In the genomic region with DNA sequence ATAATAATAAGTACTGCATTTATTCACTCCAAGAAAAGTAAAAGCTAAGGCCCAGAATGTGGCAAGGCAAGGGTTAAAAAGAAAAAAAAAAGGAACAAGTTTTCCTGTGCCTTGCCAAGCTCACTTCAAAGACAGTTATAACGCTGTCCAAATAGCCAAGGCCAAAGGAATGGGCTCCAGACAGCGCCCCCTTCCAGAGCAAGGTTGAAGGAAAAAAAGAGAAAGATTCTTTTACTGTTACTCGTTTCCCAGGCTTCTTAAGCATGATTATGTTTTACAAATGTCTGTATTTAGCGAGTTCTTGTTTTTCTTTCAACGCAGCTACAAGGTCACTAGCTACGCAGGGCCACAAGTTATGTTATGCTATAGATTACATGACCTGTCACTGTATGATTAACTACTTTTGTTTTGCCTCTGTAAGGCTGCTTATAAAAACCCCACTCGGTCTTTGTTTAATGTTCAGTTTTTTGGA, we compare ENCODE assay signal across 14 cellular contexts. TPM values are rescaled to one million over a fixed set of nuclear protein-coding genes. Genes with fewer than 3 reads are reported as not detected.
DNase-seq lines count a peak whose midpoint lies in the region; ATAC-seq and TF ChIP-seq lines count a peak whose summit lies in the region.
"Had no signal": no experiment of that assay in that cellular context is flagged by ENCODE, and none has a peak within 500 bp of the region (broad histone marks: within the 10 kb centered on the region; RNA-seq: fewer than 3 reads in every experiment).

No MANE protein-coding gene starts in this region.

- H4K20me1 ChIP-seq in Loucy (ENCODE audit: insufficient read depth, low read length, poor library complexity, severe bottlenecking) (no peaks in the 10 kb centered on the region), neural progenitor cell (ENCODE audit: low read depth) (no peaks in the 10 kb centered on the region), mammary epithelial cell (ENCODE audit: insufficient read depth, low read length) (no peaks in the 10 kb centered on the region)

- no peaks in the 10 kb centered on the region for H3K36me3 ChIP-seq in Loucy (ENCODE audit: insufficient read depth, low read length)
- no peaks in the 10 kb centered on the region for H3K36me3 ChIP-seq in neural progenitor cell
- H3K36me3 ChIP-seq in mammary epithelial cell (ENCODE audit: insufficient read depth, low read length), result no peaks in the 10 kb centered on the region
- H3K36me3 ChIP-seq: left lung had no signal

- TF ChIP-seq CTCF in Loucy (conservative IDR thresholded peaks at IDR 0.05; ENCODE audit: low read length), result peak; percentile 46
- peak; percentile 78 for TF ChIP-seq CTCF in chondrocyte (IDR thresholded peaks at IDR 0.05)
- TF ChIP-seq CTCF in neural progenitor cell (IDR thresholded peaks at IDR 0.05), result peak; percentile 58
- TF ChIP-seq CTCF in mammary epithelial cell (conservative IDR thresholded peaks at IDR 0.05 in 1 of 2, IDR thresholded peaks at IDR 0.05 in 1 of 2; ENCODE audit: extremely low read depth in 1 of 2, insufficient read depth in 1 of 2, low read depth in 1 of 2, low read length in 2 of 2), result peak in 1 of 2 donors; percentile 28
- TF ChIP-seq CTCF in activated CD8-positive, alpha-beta T cell treated with anti-CD3 and anti-CD28 coated beads for 36 hours (IDR thresholded peaks at IDR 0.05), result no peak

- H3K27ac ChIP-seq in neural progenitor cell, result no peak overlapping the region
- no peak overlapping the region for H3K27ac ChIP-seq in mammary epithelial cell (ENCODE audit: insufficient read depth, low read depth, low read length)
- H3K27ac ChIP-seq: left lung, skin epidermis had no signal

- H3K4me3 Mint-ChIP-seq in chondrocyte (ENCODE audit: unreplicated experiment) (no peak overlapping the region), neural progenitor cell (no peak overlapping the region)
- H3K4me3 Mint-ChIP-seq in activated CD8-positive, alpha-beta T cell treated with anti-CD3 and anti-CD28 coated beads for 36 hours, result no peak overlapping the region
- H3K4me3 Mint-ChIP-seq: stimulated activated naive CD8-positive, alpha-beta T cell treated with anti-CD3 and anti-CD28 coated beads, Interleukin-15, Interleukin-2, amounts not matched to agents 100 ng/mL and 50 ng/mL, for 24 hours had no signal

- CTCF ChIA-PET in mammary epithelial cell (lab: Charles Lee; ENCODE audit: low non-redundant PET), result interaction anchor here (0.6 kb wide), 1 partner anchor 15 kb away, joined by 6 read pairs; no protein-coding TSS in a partner anchor
- CTCF ChIA-PET in activated CD8-positive, alpha-beta T cell treated with anti-CD3 and anti-CD28 coated beads for 36 hours (lab: Charles Lee), result interaction anchor here (1.3 to 1.4 kb wide), 2 partner anchors 41 to 67 kb away, joined by 3 read pairs; no protein-coding TSS in a partner anchor

- H3F3A ChIP-seq in Loucy (ENCODE audit: low read depth) (no peaks in the 10 kb centered on the region), neural progenitor cell (ENCODE audit: low read depth) (no peaks in the 10 kb centered on the region)

- no peaks in the 10 kb centered on the region for H3K9me2 ChIP-seq in Loucy (replicated peaks; ENCODE audit: low read depth, low read length)

- 77% methylated on average over 7 of the region's 7 CpGs for WGBS in mammary epithelial cell (ENCODE audit: low coverage, missing lambda C conversion rate)

- H3K79me2 ChIP-seq in Loucy (ENCODE audit: insufficient read depth, low read length) (no peaks in the 10 kb centered on the region), neural progenitor cell (ENCODE audit: low read depth) (no peaks in the 10 kb centered on the region), mammary epithelial cell (ENCODE audit: insufficient read depth, low read length) (no peaks in the 10 kb centered on the region)

- H3K27me3 Mint-ChIP-seq in chondrocyte (ENCODE audit: low read depth) (no peaks in the 10 kb centered on the region), neural progenitor cell (ENCODE audit: insufficient read depth, low read depth) (no peaks in the 10 kb centered on the region)
- H3K27me3 Mint-ChIP-seq in activated CD8-positive, alpha-beta T cell treated with anti-CD3 and anti-CD28 coated beads for 36 hours, result no peaks in the 10 kb centered on the region
- H3K27me3 Mint-ChIP-seq: stimulated activated naive CD8-positive, alpha-beta T cell treated with anti-CD3 and anti-CD28 coated beads, Interleukin-15, Interleukin-2, amounts not matched to agents 100 ng/mL and 50 ng/mL, for 24 hours had no signal

- ATAC-seq in activated CD8-positive, alpha-beta T cell treated with anti-CD3 and anti-CD28 coated beads for 36 hours, result no peak
- ATAC-seq: left lung had no signal

- H3K9me3 Mint-ChIP-seq in chondrocyte (ENCODE audit: low read depth) (no peaks in the 10 kb centered on the region), neural progenitor cell (no peaks in the 10 kb centered on the region)
- no peaks in the 10 kb centered on the region for H3K9me3 Mint-ChIP-seq in activated CD8-positive, alpha-beta T cell treated with anti-CD3 and anti-CD28 coated beads for 36 hours
- H3K9me3 Mint-ChIP-seq: stimulated activated naive CD8-positive, alpha-beta T cell treated with anti-CD3 and anti-CD28 coated beads, Interleukin-15, Interleukin-2, amounts not matched to agents 100 ng/mL and 50 ng/mL, for 24 hours had no signal

- no peak overlapping the region for H2AFZ ChIP-seq in Loucy (ENCODE audit: low read length)
- no peak overlapping the region for H2AFZ ChIP-seq in neural progenitor cell (replicated peaks)
- no peak overlapping the region for H2AFZ ChIP-seq in mammary epithelial cell (ENCODE audit: low read depth, low read length)

- DNase-seq in EL, result peak; percentile 24
- no peak for DNase-seq in chondrocyte (ENCODE audit: low spot score)
- peak; percentile 23 for DNase-seq in neural progenitor cell (ENCODE audit: low spot score)
- no peak for DNase-seq in mammary epithelial cell
- DNase-seq in activated CD8-positive, alpha-beta T cell treated with anti-CD3 and anti-CD28 coated beads for 36 hours, result no peak
- DNase-seq in pons (ENCODE audit: low spot score), result no peak
- no peak for DNase-seq in T-helper 1 cell
- DNase-seq: activated T-cell treated with anti-CD3 and anti-CD28 coated beads, Interleukin-2, amount 50 U/mL, for 1 hour; effector CD4-positive, alpha-beta T cell; left lung; SW 1271 had no signal

- intact Hi-C loops in mammary epithelial cell (cut with micrococcal nuclease), result no loop called here
- intact Hi-C loops in activated CD8-positive, alpha-beta T cell treated with anti-CD3 and anti-CD28 coated beads for 36 hours (cut with micrococcal nuclease), result no loop called here

- H3K4me1 Mint-ChIP-seq in chondrocyte (ENCODE audit: low read depth) (peaks cover 18% of the 10 kb centered on the region), neural progenitor cell (no peaks in the 10 kb centered on the region)
- no peaks in the 10 kb centered on the region for H3K4me1 Mint-ChIP-seq in activated CD8-positive, alpha-beta T cell treated with anti-CD3 and anti-CD28 coated beads for 36 hours (ENCODE audit: low read depth)

- H3K36me3 Mint-ChIP-seq in chondrocyte (ENCODE audit: low read depth) (no peaks in the 10 kb centered on the region), neural progenitor cell (peaks cover 3% of the 10 kb centered on the region)
- no peaks in the 10 kb centered on the region for H3K36me3 Mint-ChIP-seq in activated CD8-positive, alpha-beta T cell treated with anti-CD3 and anti-CD28 coated beads for 36 hours (ENCODE audit: low read depth)

- no TSS peak for BruUV-seq in mammary epithelial cell (replicated peaks; lab: Mats Ljungman, UMichigan)

- in situ Hi-C loops in mammary epithelial cell (cut with MboI; ENCODE audit: low sequenced_read_pairs in 2 of 2), result no loop called here

- H3K9ac ChIP-seq in Loucy (ENCODE audit: low read depth, low read length, poor library complexity, severe bottlenecking), result no peak overlapping the region
- no peak overlapping the region for H3K9ac ChIP-seq in neural progenitor cell
- H3K9ac ChIP-seq in mammary epithelial cell (ENCODE audit: insufficient read depth, low read length), result no peak overlapping the region

- dilution Hi-C loops in mammary epithelial cell (cut with HindIII; ENCODE audit: low sequenced_read_pairs), result no loop called here

- H3K4me2 ChIP-seq in Loucy (ENCODE audit: low read depth, low read length, poor library complexity, severe bottlenecking), result no peak overlapping the region
- no peak overlapping the region for H3K4me2 ChIP-seq in neural progenitor cell
- H3K4me2 ChIP-seq in mammary epithelial cell (ENCODE audit: insufficient read depth, low read depth, low read length), result no peak overlapping the region

- no peaks in the 10 kb centered on the region for H3K4me1 ChIP-seq in Loucy (ENCODE audit: insufficient read depth, low read length, poor library complexity, severe bottlenecking)
- no peaks in the 10 kb centered on the region for H3K4me1 ChIP-seq in neural progenitor cell
- no peaks in the 10 kb centered on the region for H3K4me1 ChIP-seq in mammary epithelial cell (ENCODE audit: insufficient read depth, low read length)
- H3K4me1 ChIP-seq: left lung had no signal

- no peak overlapping the region for H3K4me3 ChIP-seq in Loucy (ENCODE audit: low read length, poor library complexity, severe bottlenecking)
- no peak overlapping the region for H3K4me3 ChIP-seq in neural progenitor cell
- no peak overlapping the region for H3K4me3 ChIP-seq in mammary epithelial cell (replicated peaks in 1 of 3; ENCODE audit: insufficient read depth in 1 of 3, low read depth in 2 of 3, low read length in 3 of 3)
- H3K4me3 ChIP-seq: left lung, skin epidermis had no signal

- H3K27me3 ChIP-seq in Loucy (ENCODE audit: insufficient read depth, low read length, poor library complexity, severe bottlenecking) (no peaks in the 10 kb centered on the region), neural progenitor cell (no peaks in the 10 kb centered on the region), mammary epithelial cell (ENCODE audit: insufficient read depth, low read length) (no peaks in the 10 kb centered on the region)
- H3K27me3 ChIP-seq: left lung had no signal

- H3K27ac Mint-ChIP-seq in chondrocyte (ENCODE audit: unreplicated experiment), result no peak overlapping the region
- H3K27ac Mint-ChIP-seq in neural progenitor cell, result no peak overlapping the region
- H3K27ac Mint-ChIP-seq in activated CD8-positive, alpha-beta T cell treated with anti-CD3 and anti-CD28 coated beads for 36 hours, result no peak overlapping the region
- H3K27ac Mint-ChIP-seq: stimulated activated naive CD8-positive, alpha-beta T cell treated with anti-CD3 and anti-CD28 coated beads, Interleukin-15, Interleukin-2, amounts not matched to agents 100 ng/mL and 50 ng/mL, for 24 hours had no signal

- POLR2A ChIA-PET in activated CD8-positive, alpha-beta T cell treated with anti-CD3 and anti-CD28 coated beads for 36 hours (lab: Charles Lee), result interaction anchor here (1.4 kb wide), 1 partner anchor 9 kb away, joined by 6 read pairs; a partner anchor contains a TSS

- H3K9me3 ChIP-seq in Loucy (ENCODE audit: insufficient read depth, low read depth, low read length) (no peaks in the 10 kb centered on the region), neural progenitor cell (ENCODE audit: low read depth) (no peaks in the 10 kb centered on the region), mammary epithelial cell (replicated peaks; ENCODE audit: insufficient read depth, low read length) (no peaks in the 10 kb centered on the region)
- H3K9me3 ChIP-seq: left lung had no signal

RNA-seq across cellular contexts. Expression of a gene that starts 9.1 kb away (rescaled TPM):
- total RNA-seq in chondrocyte (209 to 219 TPM (median 217 TPM) in 3 replicates), neural progenitor cell (ENCODE audit: low replicate concordance) (214 and 315 TPM in 2 replicates), mammary epithelial cell (100 to 1,000 TPM; 252 to 365 TPM)
- polyA plus RNA-seq in mammary epithelial cell, result 300 TPM
- 345 TPM for polyA minus RNA-seq in mammary epithelial cell
- 100 to 1,000 TPM; 461 to 464 TPM for total RNA-seq in activated CD8-positive, alpha-beta T cell treated with anti-CD3 and anti-CD28 coated beads for 36 hours

RNA-seq across cellular contexts. Expression of a gene that starts 44.8 kb away (rescaled TPM):
- total RNA-seq in chondrocyte, result 0.56 to 1.5 TPM (median 1.2 TPM) in 3 replicates
- not detected in 2 replicates for total RNA-seq in neural progenitor cell (ENCODE audit: low replicate concordance)
- total RNA-seq in mammary epithelial cell, result 1 to 10 TPM in 1 of 2 donors, under 1 TPM in 1; 0.17 to 1.6 TPM
- 1.2 TPM for polyA plus RNA-seq in mammary epithelial cell
- polyA minus RNA-seq in mammary epithelial cell, result not detected
- 1 to 10 TPM; 2.4 to 3.2 TPM for total RNA-seq in activated CD8-positive, alpha-beta T cell treated with anti-CD3 and anti-CD28 coated beads for 36 hours

Comparison
In these comparisons a context has a peak if more than half of its experiments do, and no peak if none do; other contexts are left out.
1. DNase-seq: peak in EL (single experiment) and neural progenitor cell (single experiment); none in chondrocyte (single experiment), mammary epithelial cell (single experiment), activated CD8-positive, alpha-beta T cell treated with anti-CD3 and anti-CD28 coated beads for 36 hours (single experiment), pons (single experiment) and T-helper 1 cell (0 of 5).